In the genomic region with DNA sequence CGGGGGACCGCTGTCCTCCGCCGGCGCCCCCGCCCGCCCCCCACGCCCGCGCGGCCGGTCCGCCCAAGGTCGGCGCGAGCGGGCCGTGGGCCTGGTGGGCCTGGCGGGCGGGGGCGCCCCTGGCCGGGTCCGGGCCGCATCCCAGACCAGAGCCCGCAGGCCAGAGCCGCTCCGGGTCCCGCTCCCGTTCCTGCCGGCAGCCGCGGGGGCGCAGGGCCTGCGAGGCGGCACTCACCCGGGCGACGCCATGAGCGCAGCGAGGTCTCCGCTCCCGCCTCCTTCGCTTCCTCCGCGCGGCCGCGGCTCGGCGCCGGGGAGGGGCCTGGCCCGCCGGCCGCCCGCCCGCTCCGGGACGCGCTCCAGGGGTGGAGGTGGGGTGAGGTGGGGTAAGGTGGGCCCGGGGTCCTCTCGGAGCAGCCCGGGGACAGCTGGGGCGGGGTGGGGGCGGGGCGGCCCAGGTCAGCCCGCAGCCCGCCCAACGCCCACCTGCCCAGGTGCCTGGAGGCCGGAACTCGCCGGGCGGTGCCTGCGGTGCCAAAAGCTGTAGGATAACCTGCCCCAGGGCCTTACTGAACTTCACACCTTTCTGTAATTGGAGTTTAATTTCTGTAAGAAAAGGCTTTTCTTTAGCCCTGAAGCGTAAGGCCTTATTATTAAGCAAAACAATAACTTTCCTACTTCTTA, we compare ENCODE assay signal across 8 cellular contexts. TPM values are rescaled to one million over a fixed set of nuclear protein-coding genes. Genes with fewer than 3 reads are reported as not detected.
DNase-seq lines count a peak whose midpoint lies in the region; ATAC-seq and TF ChIP-seq lines count a peak whose summit lies in the region.

Gene URGCP, minus strand, starts transcription at position 270 of the 684 bp plus-strand sequence. Its CDS starts 21 bp downstream, at position 249.

- no peaks in the 10 kb centered on the region for H3K36me3 ChIP-seq in HCT116 (ENCODE audit: control insufficient read depth in 1 of 2, insufficient read depth in 2 of 2, low read length in 2 of 2)
- H3K36me3 ChIP-seq in liver (ENCODE audit: control insufficient read depth in 4 of 4, insufficient read depth in 3 of 4, low read depth in 1 of 4, low read length in 3 of 4), result no peaks in the 10 kb centered on the region

- H3K27me3 ChIP-seq in HCT116 (ENCODE audit: insufficient read depth, low read length) (no peaks in the 10 kb centered on the region), liver (ENCODE audit: control insufficient read depth in 4 of 4, insufficient read depth in 4 of 4, low read length in 3 of 4) (no peaks in the 10 kb centered on the region)

- RAD21 ChIA-PET in HCT116 (lab: Charles Lee; ENCODE audit: low non-redundant PET in 1 of 2, low total read pairs in 2 of 2, uncharacterized antibody in 2 of 2, unreplicated experiment in 2 of 2), result no interaction called here

- H3K27ac ChIP-seq in HCT116 (ENCODE audit: low read depth, low read length) (peak within 1 kb of the TSS; percentile 76), liver (ENCODE audit: low read depth in 1 of 2, low read length in 2 of 2) (peak within 1 kb of the TSS; percentile 74 to 85)

- no TSS peak for BruUV-seq in HCT116 (replicated peaks; lab: Mats Ljungman, UMichigan)

- ATAC-seq in HCT116, result peak; percentile 81

- peaks cover 14% of the 10 kb centered on the region for H3K36me3 Mint-ChIP-seq in activated CD4-positive, alpha-beta T cell treated with anti-CD3 and anti-CD28 coated beads, Interleukin-2, amount 10 ng/mL, durations not matched to agents 7 days and 5 days (ENCODE audit: low read depth)

- H3K9me3 ChIP-seq in HCT116 (ENCODE audit: control insufficient read depth in 1 of 2, insufficient read depth in 1 of 2, low read depth in 1 of 2, low read length in 2 of 2) (no peaks in the 10 kb centered on the region), liver (ENCODE audit: control insufficient read depth in 4 of 4, low read length in 3 of 4) (no peaks in the 10 kb centered on the region)

- H3K4me1 Mint-ChIP-seq in activated CD4-positive, alpha-beta T cell treated with anti-CD3 and anti-CD28 coated beads, Interleukin-2, amount 10 ng/mL, durations not matched to agents 7 days and 5 days, result peaks cover 26% of the 10 kb centered on the region

- DNase-seq in HCT116 (ENCODE audit: low read depth, low spot score), result no peak
- DNase-seq in NCI-H1092 treated with DMSO at 0.1 percent for 48 hours (lab: John Stamatoyannopoulos, UW), result peak; percentile 39
- peak; percentile 55 for DNase-seq in activated CD4-positive, alpha-beta T cell treated with anti-CD3 and anti-CD28 coated beads, Interleukin-2, amount 10 ng/mL, durations not matched to agents 7 days and 5 days
- peak in 1 of 2 donors; percentile 41 for DNase-seq in dermis microvascular lymphatic vessel endothelial cell (ENCODE audit: low read depth in 2 of 2)
- peak; percentile 39 to 60 for DNase-seq in stimulated activated CD4-positive, alpha-beta T cell treated with anti-CD3 and anti-CD28 coated beads, Interleukin-4, amount 100 ng/mL, for 4 hours
- DNase-seq in T1000 (lab: John Stamatoyannopoulos, UW), result no peak

- no peaks in the 10 kb centered on the region for H3K9me3 Mint-ChIP-seq in activated CD4-positive, alpha-beta T cell treated with anti-CD3 and anti-CD28 coated beads, Interleukin-2, amount 10 ng/mL, durations not matched to agents 7 days and 5 days

- no peaks in the 10 kb centered on the region for H3K9me2 ChIP-seq in HCT116 (ENCODE audit: insufficient read depth)

- H3K27ac Mint-ChIP-seq in activated CD4-positive, alpha-beta T cell treated with anti-CD3 and anti-CD28 coated beads, Interleukin-2, amount 10 ng/mL, durations not matched to agents 7 days and 5 days, result peak within 1 kb of the TSS; percentile 96

- 1% methylated on average over 74 of the region's 74 CpGs for WGBS in liver

- POLR2A ChIA-PET in HCT116 (lab: Charles Lee), result no interaction called here
- POLR2A ChIA-PET in activated CD4-positive, alpha-beta T cell treated with anti-CD3 and anti-CD28 coated beads, Interleukin-2, amount 10 ng/mL, durations not matched to agents 7 days and 5 days (lab: Charles Lee), result no interaction called here

- H2AFZ ChIP-seq in HCT116 (ENCODE audit: low read depth, low read length, poor library complexity, severe bottlenecking), result no peak within 1 kb of the TSS

- H4K20me1 ChIP-seq in HCT116 (ENCODE audit: insufficient read depth), result no peaks in the 10 kb centered on the region

- peaks cover 45% of the 10 kb centered on the region for H3K79me2 ChIP-seq in HCT116 (ENCODE audit: insufficient read depth, low read length)

- TF ChIP-seq POLR2A in GM15510 (IDR thresholded peaks at IDR 0.05; ENCODE audit: borderline replicate concordance, extremely low read depth, insufficient read length), result peak; percentile 67
- TF ChIP-seq POLR2A in HCT116 (IDR thresholded peaks at IDR 0.05; ENCODE audit: borderline replicate concordance, extremely low read depth, insufficient read depth, insufficient read length), result peak; percentile 51

- TF ChIP-seq CTCF in HCT116 (IDR thresholded peaks at IDR 0.05 in 2 of 3, conservative IDR thresholded peaks at IDR 0.05 in 1 of 3; ENCODE audit: borderline replicate concordance in 1 of 3, insufficient read depth in 1 of 3, low read depth in 2 of 3, low read length in 2 of 3) (no peak), liver (IDR thresholded peaks at IDR 0.05; ENCODE audit: low read depth, low read length, missing input control) (no peak)

- CTCF ChIA-PET in HCT116 (lab: Charles Lee), result no interaction called here
- CTCF ChIA-PET in activated CD4-positive, alpha-beta T cell treated with anti-CD3 and anti-CD28 coated beads, Interleukin-2, amount 10 ng/mL, durations not matched to agents 7 days and 5 days (lab: Charles Lee), result interaction anchor here (1.2 to 1.8 kb wide), 2 partner anchors 11 to 13 kb away, joined by 3 to 5 read pairs; no protein-coding TSS in a partner anchor

- peak within 1 kb of the TSS; percentile 71 for H3K9ac ChIP-seq in HCT116 (ENCODE audit: low read length)
- peak within 1 kb of the TSS; percentile 57 to 84 for H3K9ac ChIP-seq in liver (ENCODE audit: low read depth in 1 of 2, low read length in 2 of 2)

- TF ChIP-seq RAD21 in HCT116 (IDR thresholded peaks at IDR 0.05; ENCODE audit: low read depth) (no peak), liver (IDR thresholded peaks at IDR 0.05) (no peak)

- H3K27me3 Mint-ChIP-seq in activated CD4-positive, alpha-beta T cell treated with anti-CD3 and anti-CD28 coated beads, Interleukin-2, amount 10 ng/mL, durations not matched to agents 7 days and 5 days, result no peaks in the 10 kb centered on the region

- peak within 1 kb of the TSS; percentile 91 for H3K4me3 Mint-ChIP-seq in activated CD4-positive, alpha-beta T cell treated with anti-CD3 and anti-CD28 coated beads, Interleukin-2, amount 10 ng/mL, durations not matched to agents 7 days and 5 days

- intact Hi-C loops in HCT116 (cut with micrococcal nuclease), result no loop called here

- peak within 1 kb of the TSS; percentile 89 for H3K4me2 ChIP-seq in HCT116 (ENCODE audit: low read length)

- peaks cover 13 to 24% of the 10 kb centered on the region in 2 experiments for H3K4me1 ChIP-seq in HCT116 (ENCODE audit: control insufficient read depth in 1 of 2, insufficient read depth in 2 of 2, low read length in 2 of 2)
- peaks cover 4 to 22% (median 11%) of the 10 kb centered on the region in 4 donors for H3K4me1 ChIP-seq in liver (ENCODE audit: control insufficient read depth in 4 of 4, insufficient read depth in 4 of 4, low read length in 3 of 4)

- peak within 1 kb of the TSS; percentile 75 to 80 for H3K4me3 ChIP-seq in HCT116 (replicated peaks in 1 of 2; ENCODE audit: low read depth in 1 of 2, low read length in 2 of 2)
- H3K4me3 ChIP-seq in liver (ENCODE audit: low read depth in 1 of 3, low read length in 3 of 3), result peak within 1 kb of the TSS; percentile 87 to 98 (median 88)

TF ChIP-seq in HCT116, 20 proteins besides CTCF, POLR2A, EP300 and RAD21 (continues in another document):
- TF ChIP-seq CBX3 (IDR thresholded peaks at IDR 0.05; ENCODE audit: low read depth), result no peak
- TF ChIP-seq, protein P1, sequence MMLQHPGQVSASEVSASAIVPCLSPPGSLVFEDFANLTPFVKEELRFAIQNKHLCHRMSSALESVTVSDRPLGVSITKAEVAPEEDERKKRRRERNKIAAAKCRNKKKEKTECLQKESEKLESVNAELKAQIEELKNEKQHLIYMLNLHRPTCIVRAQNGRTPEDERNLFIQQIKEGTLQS (IDR thresholded peaks at IDR 0.05), result no peak

TF ChIP-seq in liver, 16 proteins besides CTCF, POLR2A, EP300 and RAD21 (continues in another document):
- no peak for TF ChIP-seq SP1 (IDR thresholded peaks at IDR 0.05)
- no peak for TF ChIP-seq EGR1 (IDR thresholded peaks at IDR 0.05; ENCODE audit: low read depth in 2 of 2)
- TF ChIP-seq JUND (IDR thresholded peaks at IDR 0.05), result no peak
- TF ChIP-seq, protein P1 (IDR thresholded peaks at IDR 0.05), result no peak
- no peak for TF ChIP-seq TAF1 (conservative IDR thresholded peaks at IDR 0.05)
- TF ChIP-seq GABPA (IDR thresholded peaks at IDR 0.05 in 1 of 2, conservative IDR thresholded peaks at IDR 0.05 in 1 of 2), result no peak
- no peak for TF ChIP-seq YY1 (IDR thresholded peaks at IDR 0.05)
- TF ChIP-seq FOXA2 (IDR thresholded peaks at IDR 0.05), result no peak
- TF ChIP-seq RXRA (IDR thresholded peaks at IDR 0.05), result no peak
- no peak for TF ChIP-seq HNF4A (conservative IDR thresholded peaks at IDR 0.05)
- TF ChIP-seq HNF4G (IDR thresholded peaks at IDR 0.05), result no peak

RNA-seq across cellular contexts. Expression of gene URGCP, which starts in this region (rescaled TPM):
- 28.0 TPM for total RNA-seq in HCT116 (2021; ENCODE audit: unreplicated experiment)
- 15.9 and 16.8 TPM in 2 replicates for polyA plus RNA-seq in HCT116 (2012)
- total RNA-seq in activated CD4-positive, alpha-beta T cell treated with anti-CD3 and anti-CD28 coated beads, Interleukin-2, amount 10 ng/mL, durations not matched to agents 7 days and 5 days, result 10 to 100 TPM; 23.4 to 27.1 TPM
- total RNA-seq in dermis microvascular lymphatic vessel endothelial cell, result 19.6 and 24.7 TPM in 2 replicates
- total RNA-seq in liver, result 10 to 100 TPM in 1 of 2 donors, 1 to 10 TPM in 1; 7.2 to 28.4 TPM
- 10 to 100 TPM; 11.7 to 14.3 TPM for polyA plus RNA-seq in liver

Comparison
In these comparisons a context has a peak if more than half of its experiments do, and no peak if none do; other contexts are left out.
1. DNase-seq: peak in NCI-H1092 treated with DMSO at 0.1 percent for 48 hours (single experiment), activated CD4-positive, alpha-beta T cell treated with anti-CD3 and anti-CD28 coated beads, Interleukin-2, amount 10 ng/mL, durations not matched to agents 7 days and 5 days (single experiment) and stimulated activated CD4-positive, alpha-beta T cell treated with anti-CD3 and anti-CD28 coated beads, Interleukin-4, amount 100 ng/mL, for 4 hours (2 of 2); none in HCT116 (single experiment) and T1000 (single experiment).